Comparison of ENCODE assay signal across 15 cellular contexts in the genomic region with DNA sequence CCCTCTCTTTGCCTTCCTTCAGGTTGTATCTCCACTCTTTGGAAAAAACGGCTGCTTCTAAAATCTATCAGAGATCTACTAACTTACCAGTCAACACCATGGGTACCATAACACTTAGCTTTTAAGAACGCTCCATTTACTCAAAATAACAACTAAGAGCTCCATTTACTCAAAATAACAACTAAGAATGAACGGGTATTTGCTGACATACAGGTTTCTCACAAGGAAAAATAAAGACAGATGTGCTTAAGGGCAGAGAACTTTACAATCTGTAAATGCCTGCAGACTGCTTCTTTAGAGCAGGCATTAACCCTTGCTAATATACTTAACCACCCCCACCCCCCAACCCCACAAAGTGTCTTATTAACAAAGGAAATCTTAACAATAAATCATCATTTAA. TPM values are rescaled to one million over a fixed set of nuclear protein-coding genes. Genes with fewer than 3 reads are reported as not detected.
A peak's percentile ranks its signal among the peaks of the same experiment; 100 is the strongest.
DNase-seq lines count a peak whose midpoint lies in the region; ATAC-seq, FAIRE-seq and TF ChIP-seq lines count a peak whose summit lies in the region.
"Had no signal": no experiment of that assay in that cellular context is flagged by ENCODE, and none has a peak within 500 bp of the region (broad histone marks: within the 10 kb centered on the region; RNA-seq: fewer than 3 reads in every experiment).

No MANE protein-coding gene starts in this region.

- in situ Hi-C loops in GM12878 (cut with MboI), result no loop called here

- peaks cover 3% of the 10 kb centered on the region for H3K9me3 Mint-ChIP-seq in neural progenitor cell
- H3K9me3 Mint-ChIP-seq: activated naive CD4-positive, alpha-beta T cell treated with anti-CD3 and anti-CD28 coated beads for 36 hours had no signal

- H3K4me1 ChIP-seq in DOHH2 (ENCODE audit: control insufficient read depth, low read length) (peaks cover 32% of the 10 kb centered on the region), Loucy (ENCODE audit: insufficient read depth, low read length, poor library complexity, severe bottlenecking) (peaks cover 24% of the 10 kb centered on the region), GM12878 (ENCODE audit: control insufficient read depth, insufficient read depth, low read length) (peaks cover 4% of the 10 kb centered on the region), neural progenitor cell (peaks cover 7% of the 10 kb centered on the region)

- peaks cover 3% of the 10 kb centered on the region for H3K27me3 Mint-ChIP-seq in neural progenitor cell (ENCODE audit: insufficient read depth, low read depth)

- H3K9ac ChIP-seq in Loucy (ENCODE audit: low read depth, low read length, poor library complexity, severe bottlenecking), result no peak overlapping the region
- no peak overlapping the region for H3K9ac ChIP-seq in GM12878 (ENCODE audit: control insufficient read depth, insufficient read depth, low read length)
- no peak overlapping the region for H3K9ac ChIP-seq in neural progenitor cell

- H3K9me2 ChIP-seq in DOHH2 (replicated peaks; ENCODE audit: control insufficient read depth, low read length) (no peaks in the 10 kb centered on the region), Loucy (replicated peaks; ENCODE audit: low read depth, low read length) (no peaks in the 10 kb centered on the region)

- H3K27ac ChIP-seq in DOHH2 (ENCODE audit: low read depth, low read length) (no peak overlapping the region), GM12878 (ENCODE audit: control insufficient read depth, insufficient read depth) (no peak overlapping the region), neural progenitor cell (no peak overlapping the region)
- H3K27ac ChIP-seq: pancreas, WERI-Rb-1 had no signal

- no peak for TF ChIP-seq RAD21 in GM12878 (IDR thresholded peaks at IDR 0.05; ENCODE audit: insufficient read depth, low read depth, low read length)

- FAIRE-seq in GM12878 (lab: Jason Lieb, UNC), result no peak
- FAIRE-seq: GM12891, pancreas, RCC 7860 had no signal

- RAD21 ChIA-PET in GM12878 (lab: Charles Lee; ENCODE audit: unreplicated experiment), result interaction anchor here (0.8 kb wide), 1 partner anchor 726 kb away, joined by 3 read pairs; no protein-coding TSS in a partner anchor

- H3K9me3 ChIP-seq in DOHH2 (ENCODE audit: control insufficient read depth, insufficient read depth, low read length) (no peaks in the 10 kb centered on the region), Loucy (ENCODE audit: insufficient read depth, low read depth, low read length) (no peaks in the 10 kb centered on the region), GM12878 (replicated peaks; ENCODE audit: control insufficient read depth, insufficient read depth, low read length) (no peaks in the 10 kb centered on the region), neural progenitor cell (ENCODE audit: low read depth) (no peaks in the 10 kb centered on the region)
- H3K9me3 ChIP-seq: pancreas had no signal

- H3K4me3 Mint-ChIP-seq in neural progenitor cell, result peak overlapping the region; percentile 2

- H3K4me2 ChIP-seq in DOHH2 (ENCODE audit: low read length), result peak overlapping the region; percentile 93
- peak overlapping the region; percentile 98 for H3K4me2 ChIP-seq in Loucy (ENCODE audit: low read depth, low read length, poor library complexity, severe bottlenecking)
- no peak overlapping the region; the same call in 1 of the 2 replicates for H3K4me2 ChIP-seq in GM12878 (ENCODE audit: control insufficient read depth, insufficient read depth)
- no peak overlapping the region for H3K4me2 ChIP-seq in neural progenitor cell

- H3K4me3 ChIP-seq in DOHH2 (ENCODE audit: low read length), result peak overlapping the region; percentile 89; the same call in 1 of the 2 replicates
- H3K4me3 ChIP-seq in Loucy (ENCODE audit: low read length, poor library complexity, severe bottlenecking), result peak overlapping the region; percentile 89
- H3K4me3 ChIP-seq in GM12878, result peak overlapping the region; percentile 50; the same call in 1 of the 2 replicates
- H3K4me3 ChIP-seq in neural progenitor cell, result no peak overlapping the region

- DNase-seq in GM12878 (ENCODE audit: low read depth, low spot score) (no peak), neural progenitor cell (ENCODE audit: low spot score) (no peak), GM10266 (ENCODE audit: extremely low spot score) (no peak)
- DNase-seq: activated naive CD4-positive, alpha-beta T cell treated with anti-CD3 and anti-CD28 coated beads for 36 hours; KG1; NCI-H1436 treated with DMSO at 0.1 percent for 48 hours; NCI-H510A; pancreas; WERI-Rb-1 had no signal

- TF ChIP-seq POLR2A in GM12878 (IDR thresholded peaks at IDR 0.05; ENCODE audit: low read depth, low read length), result no peak

- 85% methylated on average over 3 of the region's 3 CpGs for WGBS in GM12878 (ENCODE audit: insufficient coverage, insufficient replicate concordance, low lambda C conversion rate, missing lambda C conversion rate)

- TF ChIP-seq CTCF in DOHH2 (IDR thresholded peaks at IDR 0.05; ENCODE audit: low read depth, low read length, poor library complexity, severe bottlenecking) (no peak), Loucy (conservative IDR thresholded peaks at IDR 0.05; ENCODE audit: low read length) (no peak), GM12878 (IDR thresholded peaks at IDR 0.05 in 2 of 3, conservative IDR thresholded peaks at IDR 0.05 in 1 of 3; ENCODE audit: control insufficient read depth in 2 of 3, extremely low read depth in 1 of 3, insufficient read depth in 1 of 3, low read depth in 3 of 3, low read length in 3 of 3) (no peak), neural progenitor cell (IDR thresholded peaks at IDR 0.05) (no peak), GM10266 (IDR thresholded peaks at IDR 0.05; ENCODE audit: control insufficient read depth, insufficient read depth, low read depth, missing control alignments) (no peak)

- H3K27me3 ChIP-seq in DOHH2 (ENCODE audit: control insufficient read depth, low read length) (no peaks in the 10 kb centered on the region), Loucy (ENCODE audit: insufficient read depth, low read length, poor library complexity, severe bottlenecking) (no peaks in the 10 kb centered on the region), GM12878 (replicated peaks in 1 of 2; ENCODE audit: control insufficient read depth in 2 of 2, insufficient read depth in 2 of 2, low read length in 1 of 2) (no peaks in the 10 kb centered on the region), neural progenitor cell (no peaks in the 10 kb centered on the region)
- H3K27me3 ChIP-seq: pancreas had no signal

- peaks cover 58% of the 10 kb centered on the region for H3K36me3 ChIP-seq in DOHH2 (ENCODE audit: control insufficient read depth, low read length)
- no peaks in the 10 kb centered on the region for H3K36me3 ChIP-seq in Loucy (ENCODE audit: insufficient read depth, low read length)
- no peaks in the 10 kb centered on the region; a peak in 2 of 4 replicates for H3K36me3 ChIP-seq in GM12878 (ENCODE audit: control insufficient read depth in 2 of 2, insufficient read depth in 2 of 2, low read length in 1 of 2)
- H3K36me3 ChIP-seq in neural progenitor cell, result no peaks in the 10 kb centered on the region
- H3K36me3 ChIP-seq: pancreas had no signal

- SMC1A ChIA-PET in GM12878 (lab: Charles Lee; ENCODE audit: uncharacterized antibody, unreplicated experiment), result interaction anchor here (0.6 to 1.3 kb wide), 6 partner anchors 28 to 233 kb away, joined by 3 read pairs; no protein-coding TSS in a partner anchor

- BruUV-seq in GM12878 (replicated peaks; lab: Mats Ljungman, UMichigan), result no TSS peak

- CTCF ChIA-PET in GM12878 (lab: Yijun Ruan, JAX), result interaction anchor here (0.7 to 3.7 kb wide), 2 partner anchors 8 to 27 kb away, joined by 4 to 21 read pairs; no protein-coding TSS in a partner anchor

- intact Hi-C loops in GM12878 (cut with micrococcal nuclease; ENCODE audit: unreplicated experiment), result no loop called here

- no peak for ATAC-seq in GM12878
- ATAC-seq in HG02571 (IDR thresholded peaks at IDR 0.05; ENCODE audit: unreplicated experiment), result no peak
- no peak for ATAC-seq in HG02763 (IDR thresholded peaks at IDR 0.05; ENCODE audit: unreplicated experiment)
- ATAC-seq: pancreas had no signal

- H3K36me3 Mint-ChIP-seq in neural progenitor cell, result peaks cover 15% of the 10 kb centered on the region

- H3K4me1 Mint-ChIP-seq in neural progenitor cell, result peaks cover 25% of the 10 kb centered on the region

- H4K20me1 ChIP-seq in DOHH2 (ENCODE audit: control insufficient read depth, insufficient read depth, low read depth, low read length) (peaks cover 26% of the 10 kb centered on the region), Loucy (ENCODE audit: insufficient read depth, low read length, poor library complexity, severe bottlenecking) (peaks cover 60% of the 10 kb centered on the region), GM12878 (ENCODE audit: control insufficient read depth, insufficient read depth) (no peaks in the 10 kb centered on the region), neural progenitor cell (ENCODE audit: low read depth) (peaks cover 12% of the 10 kb centered on the region)

- no peak overlapping the region for H3K27ac Mint-ChIP-seq in neural progenitor cell
- H3K27ac Mint-ChIP-seq: activated naive CD4-positive, alpha-beta T cell treated with anti-CD3 and anti-CD28 coated beads for 36 hours had no signal

- POLR2A ChIA-PET in GM12878 (lab: Charles Lee), result interaction anchor here (0.6 to 1.2 kb wide), 3 partner anchors 27 to 103 kb away, joined by 6 to 10 read pairs (median 9); no protein-coding TSS in a partner anchor

- no peak for TF ChIP-seq EP300 in GM12878 (IDR thresholded peaks at IDR 0.05; ENCODE audit: borderline replicate concordance in 1 of 2, control insufficient read depth in 1 of 2, low read depth in 2 of 2, low read length in 2 of 2)

- H2AFZ ChIP-seq in Loucy (ENCODE audit: low read length), result no peak overlapping the region
- no peak overlapping the region for H2AFZ ChIP-seq in GM12878 (ENCODE audit: control insufficient read depth, low read depth, low read length)
- no peak overlapping the region for H2AFZ ChIP-seq in neural progenitor cell (replicated peaks)

- H3F3A ChIP-seq in DOHH2 (ENCODE audit: control insufficient read depth, insufficient read depth), result no peaks in the 10 kb centered on the region
- H3F3A ChIP-seq in Loucy (ENCODE audit: low read depth), result no peaks in the 10 kb centered on the region
- peaks cover 14% of the 10 kb centered on the region for H3F3A ChIP-seq in neural progenitor cell (ENCODE audit: low read depth)

- peaks cover 82% of the 10 kb centered on the region for H3K79me2 ChIP-seq in DOHH2 (ENCODE audit: control insufficient read depth, low read length)
- H3K79me2 ChIP-seq in Loucy (ENCODE audit: insufficient read depth, low read length), result peaks cover 76% of the 10 kb centered on the region
- H3K79me2 ChIP-seq in GM12878 (ENCODE audit: control insufficient read depth, insufficient read depth, low read length), result peaks cover 63% of the 10 kb centered on the region
- peaks cover 77% of the 10 kb centered on the region for H3K79me2 ChIP-seq in neural progenitor cell (ENCODE audit: low read depth)

RNA-seq across cellular contexts. Expression of a gene that starts 2.8 kb away (rescaled TPM):
- total RNA-seq in GM12878 (2013; cell fraction: nucleolus; rRNA removed), result 114 and 119 TPM in 2 replicates
- total RNA-seq in GM12878 (2014; rRNA removed) (22.0 and 22.3 TPM in 2 replicates), GM12878 (2014; rRNA removed; fragmentation: Illumina TruSeq; extraction: Trizol) (20.3 and 21.9 TPM in 2 replicates), GM12878 (2021) (45.3 and 48.2 TPM in 2 replicates), neural progenitor cell (ENCODE audit: low replicate concordance) (24.3 and 28.8 TPM in 2 replicates)
- 17.8 TPM for polyA plus RNA-seq in GM12878 (2011; ENCODE audit: low read depth)
- polyA plus RNA-seq in GM12878 (2011; rRNA removed) (9.5 and 22.5 TPM in 2 replicates), GM12878 (2014; fragmentation: Illumina TruSeq; extraction: Trizol) (36.9 and 37.2 TPM in 2 replicates), GM12878 (2014; fragmentation: Nextera tagmentation; extraction: Ambion mirVana) (10 to 100 TPM in 1 of 2 experiments, 1 to 10 TPM in 1; 8.5 to 11.4 TPM), GM12878 (2014; rRNA removed) (33.7 and 36.2 TPM in 2 replicates), GM12878 (2016; fragmentation: Nextera tagmentation; extraction: Ambion mirVana) (10 to 100 TPM; 38.7 to 42.5 TPM)
- polyA plus RNA-seq in GM12878 (2011; cell fraction: cytosol; rRNA removed), result 21.6 and 21.9 TPM in 2 replicates
- 60.3 and 61.3 TPM in 2 replicates for polyA plus RNA-seq in GM12878 (2011; cell fraction: nucleus; rRNA removed)
- polyA plus RNA-seq in GM12878 (2012), result 22.6 and 23.5 TPM in 2 replicates
- 24.5 and 27.9 TPM in 2 replicates for polyA minus RNA-seq in GM12878 (2011; rRNA and poly(A)+ RNA removed)
- 11.0 and 15.0 TPM in 2 replicates for polyA minus RNA-seq in GM12878 (2011; cell fraction: cytosol; rRNA and poly(A)+ RNA removed)
- polyA minus RNA-seq in GM12878 (2011; cell fraction: nucleus; rRNA and poly(A)+ RNA removed), result 18.9 and 36.1 TPM in 2 replicates

Comparison
In these comparisons a context has a peak if more than half of its experiments do, and no peak if none do; other contexts are left out.
1. H3K4me2 ChIP-seq: peak in DOHH2 (single experiment) and Loucy (single experiment); none in GM12878 (single experiment) and neural progenitor cell (single experiment).